In genomic region chr5:179697993-179698934, GRCh38 we compare ENCODE assay signal across 8 cellular contexts. TPM values are rescaled to one million over a fixed set of nuclear protein-coding genes. Genes with fewer than 3 reads are reported as not detected.
A peak's percentile ranks its signal among the peaks of the same experiment; 100 is the strongest.
DNase-seq lines count a peak whose midpoint lies in the region; ATAC-seq and TF ChIP-seq lines count a peak whose summit lies in the region.

No MANE protein-coding gene starts in this region.

- peak overlapping the region; percentile 98 for H3K4me3 Mint-ChIP-seq in activated T-cell treated with anti-CD3 and anti-CD28 coated beads, Interleukin-2, amount 50 U/mL, for 4 hours

- H2AFZ ChIP-seq in PC-9, result peak overlapping the region; percentile 77

- H3K27ac ChIP-seq in PC-9 (peak overlapping the region; percentile 91), esophagus muscularis mucosa (replicated peaks in 1 of 4) (peak overlapping the region; percentile 93 to 97 (median 96)), muscle layer of duodenum (ENCODE audit: low read length) (peak overlapping the region; percentile 92)

- peaks cover 36% of the 10 kb centered on the region for H4K20me1 ChIP-seq in PC-9 (ENCODE audit: insufficient read depth)

- H3K36me3 ChIP-seq in PC-9 (ENCODE audit: low read depth) (peaks cover 14% of the 10 kb centered on the region), esophagus muscularis mucosa (peaks cover 0 to 5% (median 0%) of the 10 kb centered on the region in 4 donors), muscle layer of duodenum (ENCODE audit: control insufficient read depth in 1 of 2, insufficient read depth in 2 of 2, low read length in 2 of 2) (peaks cover 0 to 10% of the 10 kb centered on the region in 2 donors)

- TF ChIP-seq POLR2A in esophagus muscularis mucosa (IDR thresholded peaks at IDR 0.05; ENCODE audit: low read depth), result peak; percentile 91

- H3K79me2 ChIP-seq in PC-9 (ENCODE audit: low read depth), result peaks cover 50% of the 10 kb centered on the region

- TSS peak; percentile 72 for BruUV-seq in PC-9 (replicated peaks; lab: Mats Ljungman, UMichigan)

- peak overlapping the region; percentile 90 for H3K4me2 ChIP-seq in PC-9

- peaks cover 28% of the 10 kb centered on the region for H3K4me1 Mint-ChIP-seq in activated T-cell treated with anti-CD3 and anti-CD28 coated beads, Interleukin-2, amount 50 U/mL, for 4 hours (ENCODE audit: low read depth)

- no peaks in the 10 kb centered on the region for H3K9me3 ChIP-seq in PC-9 (ENCODE audit: insufficient read depth, low read depth)
- H3K9me3 ChIP-seq in esophagus muscularis mucosa, result no peaks in the 10 kb centered on the region
- H3K9me3 ChIP-seq in muscle layer of duodenum (ENCODE audit: control insufficient read depth in 1 of 2, low read length in 2 of 2), result no peaks in the 10 kb centered on the region

- DNase-seq in DMS53 treated with DMSO at 0.1 percent for 48 hours (lab: John Stamatoyannopoulos, UW; ENCODE audit: unreplicated experiment) (peak; percentile 97), KBM-7 (peak; percentile 100), PC-9 (peak; percentile 96 to 100), esophagus muscularis mucosa (ENCODE audit: extremely low spot score) (peak; percentile 100)
- peak; percentile 97 for DNase-seq in activated T-cell treated with anti-CD3 and anti-CD28 coated beads, Interleukin-2, amount 50 U/mL, for 4 hours
- DNase-seq in stimulated activated CD8-positive, alpha-beta memory T cell treated with anti-CD3 and anti-CD28 coated beads, Interleukin-7, amount 100 ng/mL, for 24 hours (ENCODE audit: low read depth), result peak; percentile 97

- H3K36me3 Mint-ChIP-seq in activated T-cell treated with anti-CD3 and anti-CD28 coated beads, Interleukin-2, amount 50 U/mL, for 4 hours (ENCODE audit: insufficient read depth), result peaks cover 15% of the 10 kb centered on the region

- no peaks in the 10 kb centered on the region for H3K9me3 Mint-ChIP-seq in activated T-cell treated with anti-CD3 and anti-CD28 coated beads, Interleukin-2, amount 50 U/mL, for 4 hours

- peaks cover under 1% of the 10 kb centered on the region; the same call in 1 of the 2 replicates for H3F3A ChIP-seq in PC-9 (ENCODE audit: insufficient read depth, low read depth)

- 4% methylated on average over 28 of the region's 72 CpGs for WGBS in esophagus muscularis mucosa

- no peaks in the 10 kb centered on the region for H3K27me3 ChIP-seq in PC-9 (ENCODE audit: insufficient read depth, low read depth)
- H3K27me3 ChIP-seq in esophagus muscularis mucosa, result no peaks in the 10 kb centered on the region
- H3K27me3 ChIP-seq in muscle layer of duodenum (ENCODE audit: low read depth, low read length), result no peaks in the 10 kb centered on the region

- peaks cover 25% of the 10 kb centered on the region for H3K4me1 ChIP-seq in PC-9 (replicated peaks; ENCODE audit: insufficient read depth)
- peaks cover 27 to 54% (median 45%) of the 10 kb centered on the region in 4 donors for H3K4me1 ChIP-seq in esophagus muscularis mucosa
- H3K4me1 ChIP-seq in muscle layer of duodenum (ENCODE audit: control insufficient read depth in 1 of 2, insufficient read depth in 2 of 2, low read length in 2 of 2), result peaks cover 0 to 32% of the 10 kb centered on the region in 2 donors

- TF ChIP-seq CTCF in PC-9 (conservative IDR thresholded peaks at IDR 0.05), result no peak
- no peak for TF ChIP-seq CTCF in esophagus muscularis mucosa (IDR thresholded peaks at IDR 0.05)

- peak overlapping the region; percentile 89 for H3K4me3 ChIP-seq in PC-9
- peak overlapping the region; percentile 86 to 94 (median 88) for H3K4me3 ChIP-seq in esophagus muscularis mucosa
- peak overlapping the region; percentile 61 to 83 for H3K4me3 ChIP-seq in muscle layer of duodenum (ENCODE audit: low read depth in 1 of 2, low read length in 2 of 2)

- peak; percentile 92 for ATAC-seq in GM21723 (IDR thresholded peaks at IDR 0.05; ENCODE audit: unreplicated experiment)
- peak; percentile 88 to 89 for ATAC-seq in activated T-cell treated with anti-CD3 and anti-CD28 coated beads, Interleukin-2, amount 50 U/mL, for 4 hours

- in situ Hi-C loops in KBM-7 (cut with MboI; ENCODE audit: low pct_unique_long_range_greater_than_20kb, low sequenced_read_pairs), result no loop called here

- H3K9me2 ChIP-seq in PC-9 (ENCODE audit: insufficient read depth), result no peaks in the 10 kb centered on the region

- TF ChIP-seq EP300 in esophagus muscularis mucosa (IDR thresholded peaks at IDR 0.05), result no peak

- intact Hi-C loops in PC-9 (cut with micrococcal nuclease; ENCODE audit: unreplicated experiment) (loop anchor here (1.0 to 2.0 kb wide), 4 partner anchors 20 to 139 kb away; partner anchors contain the start of genes HNRNPH1 and MAML1), esophagus muscularis mucosa (cut with DNase I) (loop anchor here (2.0 to 5.0 kb wide), 2 partner anchors 19 to 34 kb away; partner anchors contain the start of gene MAML1)

- POLR2A ChIA-PET in PC-9 (lab: Charles Lee; ENCODE audit: unreplicated experiment), result interaction anchor here (0.6 kb wide), 1 partner anchor 75 kb away, joined by 4 read pairs; the partner anchor contains the start of gene HNRNPH1

- CTCF ChIA-PET in PC-9 (lab: Charles Lee), result no interaction called here

- H3K27me3 Mint-ChIP-seq in activated T-cell treated with anti-CD3 and anti-CD28 coated beads, Interleukin-2, amount 50 U/mL, for 4 hours (ENCODE audit: low read depth), result no peaks in the 10 kb centered on the region

RNA-seq across cellular contexts. Expression of gene CANX, which starts 0.5 kb away (rescaled TPM):
- total RNA-seq in PC-9 (2021) (712 and 792 TPM in 2 replicates), esophagus muscularis mucosa (100 to 1,000 TPM; 230 to 403 (median 321) TPM)
- 100 to 1,000 TPM; 630 to 693 (median 634) TPM for total RNA-seq in activated T-cell treated with anti-CD3 and anti-CD28 coated beads, Interleukin-2, amount 50 U/mL, for 4 hours

RNA-seq across cellular contexts. Expression of gene CBY3, which starts 17.4 kb away (rescaled TPM):
- total RNA-seq in PC-9 (2021) (not detected in 2 replicates), esophagus muscularis mucosa (not detected)
- total RNA-seq in activated T-cell treated with anti-CD3 and anti-CD28 coated beads, Interleukin-2, amount 50 U/mL, for 4 hours, result under 1 TPM in 2 of 3 donors, not detected in 1; 0.51 to 0.53 TPM

RNA-seq across cellular contexts. Expression of gene MAML1, which starts 34.4 kb away (rescaled TPM):
- 25.7 and 34.0 TPM in 2 replicates for total RNA-seq in PC-9 (2021)
- total RNA-seq in activated T-cell treated with anti-CD3 and anti-CD28 coated beads, Interleukin-2, amount 50 U/mL, for 4 hours, result 10 to 100 TPM; 24.5 to 27.5 (median 26.9) TPM
- 10 to 100 TPM; 21.4 to 60.9 (median 36.4) TPM for total RNA-seq in esophagus muscularis mucosa

Comparison
In these comparisons a context has a peak if more than half of its experiments do, and no peak if none do; other contexts are left out.
1. Peak in every context shown above with its lines: DNase-seq, ATAC-seq, H3K4me3 ChIP-seq and H3K27ac ChIP-seq.